ENCODE assay signal across 3 cellular contexts in genomic region chr6:25244865-25245264, GRCh38.
TF ChIP-seq lines count a peak whose summit lies in the region.

No MANE protein-coding gene starts in this region.

TF ChIP-seq in A549, 52 proteins besides CTCF, POLR2A, EP300 and RAD21:
- no peak for TF ChIP-seq BHLHE40 (IDR thresholded peaks at IDR 0.05; ENCODE audit: low read depth, low read length)
- TF ChIP-seq MAFK (IDR thresholded peaks at IDR 0.05; ENCODE audit: partially characterized antibody) = peak; percentile 45
- TF ChIP-seq HOXB13 (CRISPR knock-in tag; IDR thresholded peaks at IDR 0.05; ENCODE audit: low read depth) = no peak

TF ChIP-seq in IMR-90, 13 proteins besides CTCF, POLR2A, EP300 and RAD21:
- TF ChIP-seq SMC3 (IDR thresholded peaks at IDR 0.05; ENCODE audit: low read depth, low read length) = no peak
- peak; percentile 32; the same call in 1 of the 2 replicates for TF ChIP-seq MAFK (IDR thresholded peaks at IDR 0.05; ENCODE audit: low read depth, low read length)
- TF ChIP-seq RFX5 (IDR thresholded peaks at IDR 0.05; ENCODE audit: low read depth, low read length) = no peak

TF ChIP-seq in K562, 482 proteins besides CTCF, POLR2A, EP300 and RAD21:
- TF ChIP-seq MAFF (IDR thresholded peaks at IDR 0.05; ENCODE audit: low read length) (0 out of 2 replicates have a peak, but pooled peaks have one; percentile 13), ETS2 (tag; IDR thresholded peaks at IDR 0.05; ENCODE audit: borderline replicate concordance, poor library complexity, severe bottlenecking) (no peak), CEBPG (CRISPR knock-in tag; IDR thresholded peaks at IDR 0.05) (no peak), CEBPG (tag; conservative IDR thresholded peaks at IDR 0.05 in 1 of 2, IDR thresholded peaks at IDR 0.05 in 1 of 2) (no peak), MAFK (IDR thresholded peaks at IDR 0.05; ENCODE audit: low read length) (peak; percentile 3; the same call in 1 of the 2 replicates), ZNF165 (CRISPR knock-in tag; IDR thresholded peaks at IDR 0.05; ENCODE audit: borderline replicate concordance) (no peak), ZNF316 (IDR thresholded peaks at IDR 0.05) (peak; percentile 71), C11orf30 (IDR thresholded peaks at IDR 0.05; ENCODE audit: low read depth) (peak; percentile 45), MEIS2 (IDR thresholded peaks at IDR 0.05; ENCODE audit: partially characterized antibody) (no peak), TAF15 (IDR thresholded peaks at IDR 0.05; ENCODE audit: low read depth, low read length) (no peak)
- TF ChIP-seq, protein P1, sequence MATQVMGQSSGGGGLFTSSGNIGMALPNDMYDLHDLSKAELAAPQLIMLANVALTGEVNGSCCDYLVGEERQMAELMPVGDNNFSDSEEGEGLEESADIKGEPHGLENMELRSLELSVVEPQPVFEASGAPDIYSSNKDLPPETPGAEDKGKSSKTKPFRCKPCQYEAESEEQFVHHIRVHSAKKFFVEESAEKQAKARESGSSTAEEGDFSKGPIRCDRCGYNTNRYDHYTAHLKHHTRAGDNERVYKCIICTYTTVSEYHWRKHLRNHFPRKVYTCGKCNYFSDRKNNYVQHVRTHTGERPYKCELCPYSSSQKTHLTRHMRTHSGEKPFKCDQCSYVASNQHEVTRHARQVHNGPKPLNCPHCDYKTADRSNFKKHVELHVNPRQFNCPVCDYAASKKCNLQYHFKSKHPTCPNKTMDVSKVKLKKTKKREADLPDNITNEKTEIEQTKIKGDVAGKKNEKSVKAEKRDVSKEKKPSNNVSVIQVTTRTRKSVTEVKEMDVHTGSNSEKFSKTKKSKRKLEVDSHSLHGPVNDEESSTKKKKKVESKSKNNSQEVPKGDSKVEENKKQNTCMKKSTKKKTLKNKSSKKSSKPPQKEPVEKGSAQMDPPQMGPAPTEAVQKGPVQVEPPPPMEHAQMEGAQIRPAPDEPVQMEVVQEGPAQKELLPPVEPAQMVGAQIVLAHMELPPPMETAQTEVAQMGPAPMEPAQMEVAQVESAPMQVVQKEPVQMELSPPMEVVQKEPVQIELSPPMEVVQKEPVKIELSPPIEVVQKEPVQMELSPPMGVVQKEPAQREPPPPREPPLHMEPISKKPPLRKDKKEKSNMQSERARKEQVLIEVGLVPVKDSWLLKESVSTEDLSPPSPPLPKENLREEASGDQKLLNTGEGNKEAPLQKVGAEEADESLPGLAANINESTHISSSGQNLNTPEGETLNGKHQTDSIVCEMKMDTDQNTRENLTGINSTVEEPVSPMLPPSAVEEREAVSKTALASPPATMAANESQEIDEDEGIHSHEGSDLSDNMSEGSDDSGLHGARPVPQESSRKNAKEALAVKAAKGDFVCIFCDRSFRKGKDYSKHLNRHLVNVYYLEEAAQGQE (CRISPR knock-in tag; IDR thresholded peaks at IDR 0.05; ENCODE audit: low read depth) = no peak
